Comparison of ENCODE assay signal across 8 cellular contexts in genomic region chr17:37359682-37360188, GRCh38. TPM values are rescaled to one million over a fixed set of nuclear protein-coding genes. Genes with fewer than 3 reads are reported as not detected.
DNase-seq lines count a peak whose midpoint lies in the region; ATAC-seq and TF ChIP-seq lines count a peak whose summit lies in the region.

No MANE protein-coding gene starts in this region.

- H3K9me3 ChIP-seq in BE2C (no peaks in the 10 kb centered on the region), MG63 (no peaks in the 10 kb centered on the region), muscle layer of duodenum (ENCODE audit: control insufficient read depth in 1 of 2, low read length in 2 of 2) (no peaks in the 10 kb centered on the region)

- H3K4me1 ChIP-seq in BE2C: peaks cover 10% of the 10 kb centered on the region
- peaks cover 5% of the 10 kb centered on the region in 2 donors for H3K4me1 ChIP-seq in muscle layer of duodenum (ENCODE audit: control insufficient read depth in 1 of 2, insufficient read depth in 2 of 2, low read length in 2 of 2)

- H3K4me3 ChIP-seq in BE2C (ENCODE audit: low read depth, low read length) (peak overlapping the region; percentile 48), MG63 (peak overlapping the region; percentile 36), coronary artery (peak overlapping the region; percentile 89), muscle layer of duodenum (ENCODE audit: low read depth in 1 of 2, low read length in 2 of 2) (peak overlapping the region; percentile 70 to 92)

- H3K27ac ChIP-seq in coronary artery (peak overlapping the region; percentile 88 to 92), muscle layer of duodenum (ENCODE audit: low read length) (peak overlapping the region; percentile 58)

- TF ChIP-seq CTCF in BE2C (IDR thresholded peaks at IDR 0.05; ENCODE audit: low read depth, low read length) (no peak), coronary artery (IDR thresholded peaks at IDR 0.05) (no peak)

- H3K36me3 ChIP-seq in BE2C (peaks cover 11% of the 10 kb centered on the region; the same call in 1 of the 2 replicates), MG63 (peaks cover 27% of the 10 kb centered on the region), muscle layer of duodenum (ENCODE audit: control insufficient read depth in 1 of 2, insufficient read depth in 2 of 2, low read length in 2 of 2) (no peaks in the 10 kb centered on the region)

- ATAC-seq in GM21619 (IDR thresholded peaks at IDR 0.05; ENCODE audit: unreplicated experiment): no peak
- ATAC-seq in GM21825 (IDR thresholded peaks at IDR 0.05; ENCODE audit: unreplicated experiment): no peak

- H3K27me3 ChIP-seq in BE2C: no peaks in the 10 kb centered on the region
- no peaks in the 10 kb centered on the region for H3K27me3 ChIP-seq in MG63
- H3K27me3 ChIP-seq in muscle layer of duodenum (ENCODE audit: low read depth, low read length): no peaks in the 10 kb centered on the region

- DNase-seq in BE2C (no peak), MG63 (no peak), coronary artery (ENCODE audit: low spot score) (no peak), OCI-M1 (lab: John Stamatoyannopoulos, UW) (no peak)
- no peak for DNase-seq in activated CD4-positive, alpha-beta T cell treated with anti-CD3 and anti-CD28 coated beads, Interleukin-2, amount 50 U/mL, for 1 hour

RNA-seq across cellular contexts. Expression of gene C17orf78, which starts 16.1 kb away (rescaled TPM):
- polyA plus RNA-seq in BE2C (2012; ENCODE audit: insufficient read depth, insufficient read length, low read depth): not detected
- not detected in 2 replicates for total RNA-seq in MG63 (2014; rRNA removed; shearing (Covaris generic); ENCODE audit: low replicate concordance)

RNA-seq across cellular contexts. Expression of gene ACACA, which starts 46.9 kb away (rescaled TPM):
- 34.2 TPM for polyA plus RNA-seq in BE2C (2012; ENCODE audit: insufficient read depth, insufficient read length, low read depth)
- 50.9 and 53.7 TPM in 2 replicates for total RNA-seq in MG63 (2014; rRNA removed; shearing (Covaris generic); ENCODE audit: low replicate concordance)

RNA-seq across cellular contexts. Expression of gene TADA2A, which starts 47.0 kb away (rescaled TPM):
- 25.0 TPM for polyA plus RNA-seq in BE2C (2012; ENCODE audit: insufficient read depth, insufficient read length, low read depth)
- total RNA-seq in MG63 (2014; rRNA removed; shearing (Covaris generic); ENCODE audit: low replicate concordance): 22.4 and 35.2 TPM in 2 replicates

Comparison
In these comparisons a context has a peak if more than half of its experiments do, and no peak if none do; other contexts are left out.
1. H3K4me3 ChIP-seq: peak in every context shown above with its lines; median percentile 89 in coronary artery; 81 in muscle layer of duodenum; 48 in BE2C; 36 in MG63.